Comparison of ENCODE assay signal across 2 cellular contexts in the genomic region with DNA sequence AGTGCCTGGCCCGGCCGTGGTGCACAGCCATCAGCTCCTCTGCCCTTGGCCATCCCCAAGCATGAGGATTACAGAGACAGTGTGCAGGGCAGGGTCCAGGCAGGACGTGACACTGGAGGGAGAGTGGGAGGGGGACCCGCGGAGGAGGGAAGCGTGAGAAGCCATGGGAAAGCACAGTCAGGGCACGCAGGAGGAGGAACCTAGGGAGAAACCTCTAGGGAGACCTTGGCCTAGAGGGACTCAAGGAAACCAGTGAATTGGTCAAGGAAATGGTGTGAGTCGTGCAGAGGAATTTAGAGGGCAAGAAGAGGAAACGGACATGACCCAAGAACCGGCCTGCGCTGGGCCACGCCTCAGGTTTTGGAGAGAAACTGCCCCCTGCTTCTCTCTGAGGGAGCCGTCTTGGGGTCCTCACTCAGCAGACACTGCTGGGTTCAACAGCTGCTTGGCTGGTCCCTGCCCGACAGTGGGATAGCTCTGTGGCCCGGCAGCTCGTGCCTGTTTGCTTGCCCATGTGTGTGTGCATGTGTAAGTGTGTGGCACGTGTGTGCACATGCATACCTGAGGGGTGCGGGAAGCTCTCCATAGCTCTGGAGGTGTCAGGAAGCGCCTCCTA.
TF ChIP-seq lines count a peak whose summit lies in the region.

No MANE protein-coding gene starts in this region.

TF ChIP-seq in HEK293, 187 proteins besides CTCF, POLR2A, EP300 and RAD21:
- TF ChIP-seq ZNF600 (tag by site-specific recombination; IDR thresholded peaks at IDR 0.05) = 0 out of 2 replicates have a peak, but pooled peaks have one; percentile 26
- no peak for TF ChIP-seq KLF7 (tag by site-specific recombination; IDR thresholded peaks at IDR 0.05; ENCODE audit: borderline replicate concordance)
- no peak for TF ChIP-seq HOXC10 (CRISPR knock-in tag; IDR thresholded peaks at IDR 0.05)
- TF ChIP-seq, protein P1, sequence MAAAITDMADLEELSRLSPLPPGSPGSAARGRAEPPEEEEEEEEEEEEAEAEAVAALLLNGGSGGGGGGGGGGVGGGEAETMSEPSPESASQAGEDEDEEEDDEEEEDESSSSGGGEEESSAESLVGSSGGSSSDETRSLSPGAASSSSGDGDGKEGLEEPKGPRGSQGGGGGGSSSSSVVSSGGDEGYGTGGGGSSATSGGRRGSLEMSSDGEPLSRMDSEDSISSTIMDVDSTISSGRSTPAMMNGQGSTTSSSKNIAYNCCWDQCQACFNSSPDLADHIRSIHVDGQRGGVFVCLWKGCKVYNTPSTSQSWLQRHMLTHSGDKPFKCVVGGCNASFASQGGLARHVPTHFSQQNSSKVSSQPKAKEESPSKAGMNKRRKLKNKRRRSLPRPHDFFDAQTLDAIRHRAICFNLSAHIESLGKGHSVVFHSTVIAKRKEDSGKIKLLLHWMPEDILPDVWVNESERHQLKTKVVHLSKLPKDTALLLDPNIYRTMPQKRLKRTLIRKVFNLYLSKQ (tag by site-specific recombination; IDR thresholded peaks at IDR 0.05; ENCODE audit: borderline replicate concordance) = no peak
- no peak for TF ChIP-seq ZNF324 (tag by site-specific recombination; IDR thresholded peaks at IDR 0.05)
- TF ChIP-seq SCRT2 (tag by site-specific recombination; IDR thresholded peaks at IDR 0.05) = no peak
- no peak for TF ChIP-seq ZFP3 (tag by site-specific recombination; IDR thresholded peaks at IDR 0.05; ENCODE audit: low read depth)
- no peak for TF ChIP-seq SP3 (tag by site-specific recombination; IDR thresholded peaks at IDR 0.05)
- no peak for TF ChIP-seq ZBTB48 (tag by site-specific recombination; IDR thresholded peaks at IDR 0.05)

TF ChIP-seq in HepG2, 621 proteins besides CTCF, POLR2A, EP300 and RAD21:
- TF ChIP-seq, protein P2, sequence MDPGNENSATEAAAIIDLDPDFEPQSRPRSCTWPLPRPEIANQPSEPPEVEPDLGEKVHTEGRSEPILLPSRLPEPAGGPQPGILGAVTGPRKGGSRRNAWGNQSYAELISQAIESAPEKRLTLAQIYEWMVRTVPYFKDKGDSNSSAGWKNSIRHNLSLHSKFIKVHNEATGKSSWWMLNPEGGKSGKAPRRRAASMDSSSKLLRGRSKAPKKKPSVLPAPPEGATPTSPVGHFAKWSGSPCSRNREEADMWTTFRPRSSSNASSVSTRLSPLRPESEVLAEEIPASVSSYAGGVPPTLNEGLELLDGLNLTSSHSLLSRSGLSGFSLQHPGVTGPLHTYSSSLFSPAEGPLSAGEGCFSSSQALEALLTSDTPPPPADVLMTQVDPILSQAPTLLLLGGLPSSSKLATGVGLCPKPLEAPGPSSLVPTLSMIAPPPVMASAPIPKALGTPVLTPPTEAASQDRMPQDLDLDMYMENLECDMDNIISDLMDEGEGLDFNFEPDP (CRISPR knock-in tag; conservative IDR thresholded peaks at IDR 0.05) = 0 out of 2 replicates have a peak, but pooled peaks have one; percentile 37
- TF ChIP-seq, protein P3, sequence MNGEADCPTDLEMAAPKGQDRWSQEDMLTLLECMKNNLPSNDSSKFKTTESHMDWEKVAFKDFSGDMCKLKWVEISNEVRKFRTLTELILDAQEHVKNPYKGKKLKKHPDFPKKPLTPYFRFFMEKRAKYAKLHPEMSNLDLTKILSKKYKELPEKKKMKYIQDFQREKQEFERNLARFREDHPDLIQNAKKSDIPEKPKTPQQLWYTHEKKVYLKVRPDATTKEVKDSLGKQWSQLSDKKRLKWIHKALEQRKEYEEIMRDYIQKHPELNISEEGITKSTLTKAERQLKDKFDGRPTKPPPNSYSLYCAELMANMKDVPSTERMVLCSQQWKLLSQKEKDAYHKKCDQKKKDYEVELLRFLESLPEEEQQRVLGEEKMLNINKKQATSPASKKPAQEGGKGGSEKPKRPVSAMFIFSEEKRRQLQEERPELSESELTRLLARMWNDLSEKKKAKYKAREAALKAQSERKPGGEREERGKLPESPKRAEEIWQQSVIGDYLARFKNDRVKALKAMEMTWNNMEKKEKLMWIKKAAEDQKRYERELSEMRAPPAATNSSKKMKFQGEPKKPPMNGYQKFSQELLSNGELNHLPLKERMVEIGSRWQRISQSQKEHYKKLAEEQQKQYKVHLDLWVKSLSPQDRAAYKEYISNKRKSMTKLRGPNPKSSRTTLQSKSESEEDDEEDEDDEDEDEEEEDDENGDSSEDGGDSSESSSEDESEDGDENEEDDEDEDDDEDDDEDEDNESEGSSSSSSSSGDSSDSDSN (CRISPR knock-in tag; IDR thresholded peaks at IDR 0.05) = no peak
TF ChIP-seq in HepG2: peak in this region for 1.
